Comparison of ENCODE assay signal across 29 cellular contexts in the genomic region with DNA sequence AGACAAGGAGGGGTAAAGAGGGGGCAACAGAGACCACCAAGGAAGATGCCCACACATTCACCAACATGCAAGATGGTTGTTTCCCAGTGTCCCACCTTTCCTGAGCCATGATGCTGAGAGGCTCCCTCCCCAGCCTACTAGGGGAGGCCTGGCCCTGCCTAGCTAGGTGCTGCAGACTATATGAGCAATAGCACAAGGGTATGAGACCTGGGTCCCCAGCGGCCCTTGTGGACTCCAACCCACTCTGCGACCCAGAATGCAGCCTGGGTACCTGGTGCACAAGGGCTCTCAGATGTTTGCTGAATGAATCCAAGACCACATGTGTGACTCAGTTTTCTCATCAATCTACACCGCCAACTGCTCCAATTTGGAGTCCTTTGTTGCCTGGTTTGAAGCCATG.
"Had no signal": no experiment of that assay in that cellular context is flagged by ENCODE, and none has a peak within 500 bp of the region (broad histone marks: within the 10 kb centered on the region; RNA-seq: fewer than 3 reads in every experiment).

No MANE protein-coding gene starts in this region.

- H3K27me3 ChIP-seq: brain microvascular endothelial cell, colonic mucosa, foreskin keratinocyte, gastrocnemius medialis, heart left ventricle had no signal

- H3K36me3 ChIP-seq: brain microvascular endothelial cell, colonic mucosa, WERI-Rb-1 had no signal

- H3K4me3 ChIP-seq: colonic mucosa, gastrocnemius medialis, heart left ventricle had no signal

- DNase-seq: activated B cell treated with CpG ODN at 0.5 μM for 24 hours; activated CD4-positive, alpha-beta T cell treated with anti-CD3 and anti-CD28 coated beads for 48 hours; activated CD4-positive, alpha-beta T cell treated with anti-CD3 and anti-CD28 coated beads, Interleukin-2, amount 50 U/mL, for 1 hour; activated CD4-positive, alpha-beta T cell treated with anti-CD3 and anti-CD28 coated beads, Interleukin-2, amount 50 U/mL, for 48 hours; activated CD8-positive, alpha-beta memory T cell treated with anti-CD3 and anti-CD28 coated beads for 24 hours; activated CD8-positive, alpha-beta T cell treated with anti-CD3 and anti-CD28 coated beads for 36 hours; activated effector memory CD4-positive, alpha-beta T cell treated with Interleukin-2 at 50 U/mL for 16 hours; activated gamma-delta T cell treated with Interleukin-2 at 50 U/mL for 16 hours; activated naive CD4-positive, alpha-beta T cell treated with anti-CD3 and anti-CD28 coated beads, Interleukin-2, amount 50 U/mL, for 16 hours; activated naive CD4-positive, alpha-beta T cell treated with Interleukin-2 at 50 U/mL for 16 hours; activated T-cell treated with anti-CD3 and anti-CD28 coated beads, Interleukin-2, amount 50 U/mL, for 4 hours; amniotic stem cell; anterior cingulate cortex; central memory CD4-positive, alpha-beta T cell; cerebellar nuclear complex; colonic mucosa; effector CD8-positive, alpha-beta T cell; foreskin keratinocyte; glutamatergic neuron; T-helper 1 cell; T-helper 17 cell had no signal

- H3K9me3 ChIP-seq: colonic mucosa, gastrocnemius medialis, heart left ventricle had no signal

- FAIRE-seq: astrocyte had no signal

- ATAC-seq: activated CD4-positive, CD25-positive, alpha-beta regulatory T cell treated with anti-CD3 and anti-CD28 coated beads, Interleukin-2, amount 50 U/mL, for 24 hours; activated CD8-positive, alpha-beta T cell treated with anti-CD3 and anti-CD28 coated beads for 36 hours; activated T-cell treated with anti-CD3 and anti-CD28 coated beads, Interleukin-2, amount 50 U/mL, for 4 hours; activated T-helper 17 cell treated with anti-CD3 and anti-CD28 coated beads, Interleukin-2, amount 50 U/mL, for 72 hours; esophagus mucosa; T-helper 17 cell had no signal

- H3K27ac ChIP-seq: brain microvascular endothelial cell, colonic mucosa, foreskin keratinocyte, WERI-Rb-1 had no signal

- H3K4me1 ChIP-seq: colonic mucosa, foreskin keratinocyte had no signal
